In the genomic region with DNA sequence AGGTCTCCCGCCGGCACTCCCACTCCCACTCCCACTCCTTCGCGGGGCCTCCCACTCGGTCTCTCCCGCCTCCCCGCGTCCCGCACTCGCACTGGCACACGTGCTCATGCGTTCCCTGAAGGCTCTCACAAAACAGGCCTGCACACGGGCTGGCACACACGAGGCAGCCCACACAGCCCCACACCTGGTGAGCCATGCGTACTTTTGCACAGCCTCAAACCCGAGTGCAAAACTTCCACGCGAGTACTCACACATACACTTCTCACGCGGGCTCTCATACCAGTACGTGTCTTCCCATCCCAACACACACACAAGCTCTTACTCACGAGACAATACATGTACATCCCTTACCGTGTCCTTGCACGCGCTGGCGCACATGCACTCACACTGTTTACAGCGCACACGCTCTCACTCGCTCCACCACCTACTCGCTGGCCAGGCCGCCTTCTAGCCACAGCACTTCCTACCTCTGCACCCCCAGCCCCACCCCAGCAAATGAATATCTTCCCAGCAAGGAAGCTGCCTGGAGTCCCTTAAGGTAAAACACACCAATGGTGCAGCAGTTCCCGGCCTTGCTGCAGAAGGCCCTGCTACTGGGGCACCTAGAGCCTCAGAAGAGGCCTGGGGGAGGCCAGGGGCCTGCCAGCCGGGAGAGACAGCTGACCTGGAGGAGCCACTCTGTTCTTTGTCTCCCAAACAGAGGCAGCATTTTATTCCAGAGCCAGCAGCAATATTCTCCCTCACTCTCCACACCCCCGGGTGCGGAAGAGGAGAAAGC, we compare ENCODE assay signal across 1 cellular context.
TF ChIP-seq lines count a peak whose summit lies in the region.

No MANE protein-coding gene starts in this region.

TF ChIP-seq in K562, 482 proteins besides CTCF, POLR2A, EP300 and RAD21 (continued from another document):
- TF ChIP-seq, protein P1, sequence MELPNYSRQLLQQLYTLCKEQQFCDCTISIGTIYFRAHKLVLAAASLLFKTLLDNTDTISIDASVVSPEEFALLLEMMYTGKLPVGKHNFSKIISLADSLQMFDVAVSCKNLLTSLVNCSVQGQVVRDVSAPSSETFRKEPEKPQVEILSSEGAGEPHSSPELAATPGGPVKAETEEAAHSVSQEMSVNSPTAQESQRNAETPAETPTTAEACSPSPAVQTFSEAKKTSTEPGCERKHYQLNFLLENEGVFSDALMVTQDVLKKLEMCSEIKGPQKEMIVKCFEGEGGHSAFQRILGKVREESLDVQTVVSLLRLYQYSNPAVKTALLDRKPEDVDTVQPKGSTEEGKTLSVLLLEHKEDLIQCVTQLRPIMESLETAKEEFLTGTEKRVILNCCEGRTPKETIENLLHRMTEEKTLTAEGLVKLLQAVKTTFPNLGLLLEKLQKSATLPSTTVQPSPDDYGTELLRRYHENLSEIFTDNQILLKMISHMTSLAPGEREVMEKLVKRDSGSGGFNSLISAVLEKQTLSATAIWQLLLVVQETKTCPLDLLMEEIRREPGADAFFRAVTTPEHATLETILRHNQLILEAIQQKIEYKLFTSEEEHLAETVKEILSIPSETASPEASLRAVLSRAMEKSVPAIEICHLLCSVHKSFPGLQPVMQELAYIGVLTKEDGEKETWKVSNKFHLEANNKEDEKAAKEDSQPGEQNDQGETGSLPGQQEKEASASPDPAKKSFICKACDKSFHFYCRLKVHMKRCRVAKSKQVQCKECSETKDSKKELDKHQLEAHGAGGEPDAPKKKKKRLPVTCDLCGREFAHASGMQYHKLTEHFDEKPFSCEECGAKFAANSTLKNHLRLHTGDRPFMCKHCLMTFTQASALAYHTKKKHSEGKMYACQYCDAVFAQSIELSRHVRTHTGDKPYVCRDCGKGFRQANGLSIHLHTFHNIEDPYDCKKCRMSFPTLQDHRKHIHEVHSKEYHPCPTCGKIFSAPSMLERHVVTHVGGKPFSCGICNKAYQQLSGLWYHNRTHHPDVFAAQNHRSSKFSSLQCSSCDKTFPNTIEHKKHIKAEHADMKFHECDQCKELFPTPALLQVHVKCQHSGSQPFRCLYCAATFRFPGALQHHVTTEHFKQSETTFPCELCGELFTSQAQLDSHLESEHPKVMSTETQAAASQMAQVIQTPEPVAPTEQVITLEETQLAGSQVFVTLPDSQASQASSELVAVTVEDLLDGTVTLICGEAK (IDR thresholded peaks at IDR 0.05), result peak; percentile 55
- TF ChIP-seq, protein P1 (CRISPR knock-in tag; IDR thresholded peaks at IDR 0.05), result 0 out of 2 replicates have a peak, but pooled peaks have one; percentile 53
